Comparison of ENCODE assay signal across 1 cellular context in the genomic region with DNA sequence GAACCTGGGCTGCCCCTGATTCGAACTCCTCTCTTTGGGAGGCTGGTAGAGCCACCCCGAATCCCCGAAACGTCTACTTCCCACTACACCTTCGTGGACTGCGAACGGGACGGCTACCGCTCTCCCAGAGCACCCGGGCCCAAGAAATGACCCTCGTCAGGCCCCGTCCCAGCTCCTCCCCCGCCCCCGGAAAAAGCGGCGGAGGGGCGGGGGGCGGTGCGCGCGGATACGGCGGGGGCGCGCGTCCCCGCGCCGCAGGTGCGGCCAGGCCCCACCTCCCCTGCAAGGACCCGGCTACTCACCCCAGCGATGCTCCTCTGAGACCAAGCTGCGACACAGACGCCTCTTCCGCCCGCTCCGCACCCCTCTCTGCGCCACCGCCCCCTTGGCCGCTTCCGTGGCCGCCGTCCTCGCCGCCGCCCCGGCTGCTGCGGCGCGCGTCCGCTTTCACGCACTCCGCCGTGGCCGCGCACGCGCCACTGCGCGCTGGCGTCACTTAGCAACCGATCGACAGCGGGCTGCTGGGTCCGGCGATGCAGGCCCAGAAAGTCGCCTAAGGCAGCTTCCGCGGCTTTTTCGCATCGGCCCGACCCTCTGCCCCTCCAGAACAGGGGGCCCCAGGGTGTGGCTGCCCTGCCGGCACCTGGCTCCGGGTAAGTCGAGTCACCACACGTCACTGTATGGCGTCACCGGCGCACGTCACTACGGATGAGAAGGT.
TF ChIP-seq lines count a peak whose summit lies in the region.

A gene (minus strand): TSS at position 432 of the 718 bp plus-strand sequence.

TF ChIP-seq in HepG2, 621 proteins besides CTCF, POLR2A, EP300 and RAD21 (continued from another document and continues in another):
- TF ChIP-seq ZNF232 (CRISPR knock-in tag; IDR thresholded peaks at IDR 0.05; ENCODE audit: borderline replicate concordance) (0 out of 2 replicates have a peak, but pooled peaks have one; percentile 62), FOSL2 (CRISPR knock-in tag; IDR thresholded peaks at IDR 0.05) (no peak), KDM1A (CRISPR knock-in tag; IDR thresholded peaks at IDR 0.05) (no peak), ZNF367 (CRISPR knock-in tag; IDR thresholded peaks at IDR 0.05; ENCODE audit: borderline replicate concordance) (no peak), RBAK (CRISPR knock-in tag; IDR thresholded peaks at IDR 0.05) (no peak), EHMT2 (IDR thresholded peaks at IDR 0.05; ENCODE audit: borderline replicate concordance, low read depth, low read length) (no peak), HNRNPH1 (optimal IDR thresholded peaks at IDR 0.05; ENCODE audit: low read depth, low read length) (no peak), ZFYVE20 (CRISPR knock-in tag; IDR thresholded peaks at IDR 0.05; ENCODE audit: borderline replicate concordance, low read depth) (no peak), KLF9 (CRISPR knock-in tag; IDR thresholded peaks at IDR 0.05; ENCODE audit: low read depth) (peak; percentile 9), ZNF557 (CRISPR knock-in tag; IDR thresholded peaks at IDR 0.05) (no peak), ZNF772 (CRISPR knock-in tag; IDR thresholded peaks at IDR 0.05) (peak; percentile 73), ADNP (CRISPR knock-in tag; IDR thresholded peaks at IDR 0.05) (no peak), NBN (conservative IDR thresholded peaks at IDR 0.05) (no peak), MBNL3 (CRISPR knock-in tag; conservative IDR thresholded peaks at IDR 0.05) (no peak), POLR2AphosphoS2 (IDR thresholded peaks at IDR 0.05; ENCODE audit: low read depth, low read length) (no peak), ZNF510 (CRISPR knock-in tag; IDR thresholded peaks at IDR 0.05; ENCODE audit: low read depth) (peak; percentile 89), ZNF660 (CRISPR knock-in tag; IDR thresholded peaks at IDR 0.05; ENCODE audit: borderline replicate concordance, low read depth) (no peak), JARID2 (CRISPR knock-in tag; IDR thresholded peaks at IDR 0.05; ENCODE audit: insufficient replicate concordance) (peak; percentile 45), ZFY (CRISPR knock-in tag; IDR thresholded peaks at IDR 0.05) (peak; percentile 88), PHF5A (CRISPR knock-in tag; IDR thresholded peaks at IDR 0.05; ENCODE audit: low read depth, unreplicated experiment) (no peak), MEIS2 (CRISPR knock-in tag; IDR thresholded peaks at IDR 0.05) (peak; percentile 31; the same call in 1 of the 2 replicates), TMF1 (CRISPR knock-in tag; IDR thresholded peaks at IDR 0.05; ENCODE audit: low read depth) (0 out of 2 replicates have a peak, but pooled peaks have one; percentile 82), PCBP1 (IDR thresholded peaks at IDR 0.05; ENCODE audit: borderline replicate concordance, low read depth, low read length) (no peak), SUZ12 (IDR thresholded peaks at IDR 0.05; ENCODE audit: low read depth, low read length) (no peak), PAF1 (CRISPR knock-in tag; IDR thresholded peaks at IDR 0.05) (no peak), ZNF549 (CRISPR knock-in tag; IDR thresholded peaks at IDR 0.05) (no peak), TRIM24 (CRISPR knock-in tag; IDR thresholded peaks at IDR 0.05) (no peak), ZNF432 (CRISPR knock-in tag; IDR thresholded peaks at IDR 0.05; ENCODE audit: borderline replicate concordance) (no peak), SP140L (CRISPR knock-in tag; IDR thresholded peaks at IDR 0.05; ENCODE audit: borderline replicate concordance) (no peak), MYNN (CRISPR knock-in tag; IDR thresholded peaks at IDR 0.05; ENCODE audit: low read depth) (0 out of 2 replicates have a peak, but pooled peaks have one; percentile 71), ZIK1 (CRISPR knock-in tag; IDR thresholded peaks at IDR 0.05; ENCODE audit: borderline replicate concordance, low read depth) (peak; percentile 84; the same call in 1 of the 2 replicates), GPN1 (CRISPR knock-in tag; IDR thresholded peaks at IDR 0.05; ENCODE audit: borderline replicate concordance) (no peak), MIER3 (CRISPR knock-in tag; IDR thresholded peaks at IDR 0.05; ENCODE audit: borderline replicate concordance) (no peak), PCBP2 (optimal IDR thresholded peaks at IDR 0.05; ENCODE audit: low read depth, low read length, poor library complexity, severe bottlenecking) (no peak), ESRRA (CRISPR knock-in tag; IDR thresholded peaks at IDR 0.05; ENCODE audit: low read depth) (0 out of 2 replicates have a peak, but pooled peaks have one; percentile 60), SIN3A (IDR thresholded peaks at IDR 0.05; ENCODE audit: borderline replicate concordance, low read depth, low read length) (peak; percentile 73; the same call in 1 of the 2 replicates), ZNF33B (CRISPR knock-in tag; IDR thresholded peaks at IDR 0.05) (peak; percentile 21; the same call in 1 of the 2 replicates), RFX1 (IDR thresholded peaks at IDR 0.05) (peak; percentile 75; the same call in 1 of the 2 replicates), MZF1 (CRISPR knock-in tag; IDR thresholded peaks at IDR 0.05; ENCODE audit: borderline replicate concordance) (no peak), KAT2B (IDR thresholded peaks at IDR 0.05; ENCODE audit: borderline replicate concordance, low read depth, low read length) (no peak), ZC3H13 (CRISPR knock-in tag; IDR thresholded peaks at IDR 0.05) (no peak), NFIC (IDR thresholded peaks at IDR 0.05; ENCODE audit: low read length) (no peak), ZNF335 (CRISPR knock-in tag; IDR thresholded peaks at IDR 0.05) (no peak), SIN3B (IDR thresholded peaks at IDR 0.05; ENCODE audit: low read length) (no peak), AHR (CRISPR knock-in tag; IDR thresholded peaks at IDR 0.05) (peak; percentile 12; the same call in 1 of the 2 replicates), HMG20A (CRISPR knock-in tag; IDR thresholded peaks at IDR 0.05; ENCODE audit: borderline replicate concordance) (no peak), NR3C1 (CRISPR knock-in tag; IDR thresholded peaks at IDR 0.05) (no peak), ZNF747 (CRISPR knock-in tag; IDR thresholded peaks at IDR 0.05; ENCODE audit: borderline replicate concordance) (0 out of 2 replicates have a peak, but pooled peaks have one; percentile 57)
- TF ChIP-seq, protein P1, sequence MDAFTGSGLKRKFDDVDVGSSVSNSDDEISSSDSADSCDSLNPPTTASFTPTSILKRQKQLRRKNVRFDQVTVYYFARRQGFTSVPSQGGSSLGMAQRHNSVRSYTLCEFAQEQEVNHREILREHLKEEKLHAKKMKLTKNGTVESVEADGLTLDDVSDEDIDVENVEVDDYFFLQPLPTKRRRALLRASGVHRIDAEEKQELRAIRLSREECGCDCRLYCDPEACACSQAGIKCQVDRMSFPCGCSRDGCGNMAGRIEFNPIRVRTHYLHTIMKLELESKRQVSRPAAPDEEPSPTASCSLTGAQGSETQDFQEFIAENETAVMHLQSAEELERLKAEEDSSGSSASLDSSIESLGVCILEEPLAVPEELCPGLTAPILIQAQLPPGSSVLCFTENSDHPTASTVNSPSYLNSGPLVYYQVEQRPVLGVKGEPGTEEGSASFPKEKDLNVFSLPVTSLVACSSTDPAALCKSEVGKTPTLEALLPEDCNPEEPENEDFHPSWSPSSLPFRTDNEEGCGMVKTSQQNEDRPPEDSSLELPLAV (CRISPR knock-in tag; conservative IDR thresholded peaks at IDR 0.05; ENCODE audit: low read depth) = no peak
- TF ChIP-seq, protein P2, sequence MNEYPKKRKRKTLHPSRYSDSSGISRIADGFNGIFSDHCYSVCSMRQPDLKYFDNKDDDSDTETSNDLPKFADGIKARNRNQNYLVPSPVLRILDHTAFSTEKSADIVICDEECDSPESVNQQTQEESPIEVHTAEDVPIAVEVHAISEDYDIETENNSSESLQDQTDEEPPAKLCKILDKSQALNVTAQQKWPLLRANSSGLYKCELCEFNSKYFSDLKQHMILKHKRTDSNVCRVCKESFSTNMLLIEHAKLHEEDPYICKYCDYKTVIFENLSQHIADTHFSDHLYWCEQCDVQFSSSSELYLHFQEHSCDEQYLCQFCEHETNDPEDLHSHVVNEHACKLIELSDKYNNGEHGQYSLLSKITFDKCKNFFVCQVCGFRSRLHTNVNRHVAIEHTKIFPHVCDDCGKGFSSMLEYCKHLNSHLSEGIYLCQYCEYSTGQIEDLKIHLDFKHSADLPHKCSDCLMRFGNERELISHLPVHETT (CRISPR knock-in tag; conservative IDR thresholded peaks at IDR 0.05) = peak; percentile 25; the same call in 1 of the 2 replicates
- TF ChIP-seq, protein P3, sequence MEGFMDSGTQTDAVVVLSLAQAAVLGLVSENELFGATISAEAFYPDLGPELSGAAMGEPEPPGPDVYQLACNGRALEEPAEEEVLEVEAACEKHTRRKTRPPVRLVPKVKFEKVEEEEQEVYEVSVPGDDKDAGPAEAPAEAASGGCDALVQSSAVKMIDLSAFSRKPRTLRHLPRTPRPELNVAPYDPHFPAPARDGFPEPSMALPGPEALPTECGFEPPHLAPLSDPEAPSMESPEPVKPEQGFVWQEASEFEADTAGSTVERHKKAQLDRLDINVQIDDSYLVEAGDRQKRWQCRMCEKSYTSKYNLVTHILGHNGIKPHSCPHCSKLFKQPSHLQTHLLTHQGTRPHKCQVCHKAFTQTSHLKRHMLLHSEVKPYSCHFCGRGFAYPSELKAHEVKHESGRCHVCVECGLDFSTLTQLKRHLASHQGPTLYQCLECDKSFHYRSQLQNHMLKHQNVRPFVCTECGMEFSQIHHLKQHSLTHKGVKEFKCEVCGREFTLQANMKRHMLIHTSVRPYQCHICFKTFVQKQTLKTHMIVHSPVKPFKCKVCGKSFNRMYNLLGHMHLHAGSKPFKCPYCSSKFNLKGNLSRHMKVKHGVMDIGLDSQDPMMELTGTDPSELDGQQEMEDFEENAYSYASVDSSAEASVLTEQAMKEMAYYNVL (CRISPR knock-in tag; IDR thresholded peaks at IDR 0.05; ENCODE audit: borderline replicate concordance) = no peak
- TF ChIP-seq, protein P4, sequence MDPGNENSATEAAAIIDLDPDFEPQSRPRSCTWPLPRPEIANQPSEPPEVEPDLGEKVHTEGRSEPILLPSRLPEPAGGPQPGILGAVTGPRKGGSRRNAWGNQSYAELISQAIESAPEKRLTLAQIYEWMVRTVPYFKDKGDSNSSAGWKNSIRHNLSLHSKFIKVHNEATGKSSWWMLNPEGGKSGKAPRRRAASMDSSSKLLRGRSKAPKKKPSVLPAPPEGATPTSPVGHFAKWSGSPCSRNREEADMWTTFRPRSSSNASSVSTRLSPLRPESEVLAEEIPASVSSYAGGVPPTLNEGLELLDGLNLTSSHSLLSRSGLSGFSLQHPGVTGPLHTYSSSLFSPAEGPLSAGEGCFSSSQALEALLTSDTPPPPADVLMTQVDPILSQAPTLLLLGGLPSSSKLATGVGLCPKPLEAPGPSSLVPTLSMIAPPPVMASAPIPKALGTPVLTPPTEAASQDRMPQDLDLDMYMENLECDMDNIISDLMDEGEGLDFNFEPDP (CRISPR knock-in tag; conservative IDR thresholded peaks at IDR 0.05) = no peak
- TF ChIP-seq, protein P5, sequence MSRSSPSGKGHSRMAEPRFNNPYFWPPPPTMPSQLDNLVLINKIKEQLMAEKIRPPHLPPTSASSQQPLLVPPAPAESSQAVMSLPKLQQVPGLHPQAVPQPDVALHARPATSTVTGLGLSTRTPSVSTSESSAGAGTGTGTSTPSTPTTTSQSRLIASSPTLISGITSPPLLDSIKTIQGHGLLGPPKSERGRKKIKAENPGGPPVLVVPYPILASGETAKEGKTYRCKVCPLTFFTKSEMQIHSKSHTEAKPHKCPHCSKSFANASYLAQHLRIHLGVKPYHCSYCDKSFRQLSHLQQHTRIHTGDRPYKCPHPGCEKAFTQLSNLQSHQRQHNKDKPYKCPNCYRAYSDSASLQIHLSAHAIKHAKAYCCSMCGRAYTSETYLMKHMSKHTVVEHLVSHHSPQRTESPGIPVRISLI (CRISPR knock-in tag; IDR thresholded peaks at IDR 0.05; ENCODE audit: borderline replicate concordance) = no peak
- TF ChIP-seq, protein P6, sequence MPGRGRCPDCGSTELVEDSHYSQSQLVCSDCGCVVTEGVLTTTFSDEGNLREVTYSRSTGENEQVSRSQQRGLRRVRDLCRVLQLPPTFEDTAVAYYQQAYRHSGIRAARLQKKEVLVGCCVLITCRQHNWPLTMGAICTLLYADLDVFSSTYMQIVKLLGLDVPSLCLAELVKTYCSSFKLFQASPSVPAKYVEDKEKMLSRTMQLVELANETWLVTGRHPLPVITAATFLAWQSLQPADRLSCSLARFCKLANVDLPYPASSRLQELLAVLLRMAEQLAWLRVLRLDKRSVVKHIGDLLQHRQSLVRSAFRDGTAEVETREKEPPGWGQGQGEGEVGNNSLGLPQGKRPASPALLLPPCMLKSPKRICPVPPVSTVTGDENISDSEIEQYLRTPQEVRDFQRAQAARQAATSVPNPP (CRISPR knock-in tag; IDR thresholded peaks at IDR 0.05) = 0 out of 2 replicates have a peak, but pooled peaks have one; percentile 74
- TF ChIP-seq, protein P7, sequence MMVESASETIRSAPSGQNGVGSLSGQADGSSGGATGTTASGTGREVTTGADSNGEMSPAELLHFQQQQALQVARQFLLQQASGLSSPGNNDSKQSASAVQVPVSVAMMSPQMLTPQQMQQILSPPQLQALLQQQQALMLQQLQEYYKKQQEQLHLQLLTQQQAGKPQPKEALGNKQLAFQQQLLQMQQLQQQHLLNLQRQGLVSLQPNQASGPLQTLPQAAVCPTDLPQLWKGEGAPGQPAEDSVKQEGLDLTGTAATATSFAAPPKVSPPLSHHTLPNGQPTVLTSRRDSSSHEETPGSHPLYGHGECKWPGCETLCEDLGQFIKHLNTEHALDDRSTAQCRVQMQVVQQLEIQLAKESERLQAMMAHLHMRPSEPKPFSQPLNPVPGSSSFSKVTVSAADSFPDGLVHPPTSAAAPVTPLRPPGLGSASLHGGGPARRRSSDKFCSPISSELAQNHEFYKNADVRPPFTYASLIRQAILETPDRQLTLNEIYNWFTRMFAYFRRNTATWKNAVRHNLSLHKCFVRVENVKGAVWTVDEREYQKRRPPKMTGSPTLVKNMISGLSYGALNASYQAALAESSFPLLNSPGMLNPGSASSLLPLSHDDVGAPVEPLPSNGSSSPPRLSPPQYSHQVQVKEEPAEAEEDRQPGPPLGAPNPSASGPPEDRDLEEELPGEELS (CRISPR knock-in tag; IDR thresholded peaks at IDR 0.05) = no peak
- TF ChIP-seq, protein P8, sequence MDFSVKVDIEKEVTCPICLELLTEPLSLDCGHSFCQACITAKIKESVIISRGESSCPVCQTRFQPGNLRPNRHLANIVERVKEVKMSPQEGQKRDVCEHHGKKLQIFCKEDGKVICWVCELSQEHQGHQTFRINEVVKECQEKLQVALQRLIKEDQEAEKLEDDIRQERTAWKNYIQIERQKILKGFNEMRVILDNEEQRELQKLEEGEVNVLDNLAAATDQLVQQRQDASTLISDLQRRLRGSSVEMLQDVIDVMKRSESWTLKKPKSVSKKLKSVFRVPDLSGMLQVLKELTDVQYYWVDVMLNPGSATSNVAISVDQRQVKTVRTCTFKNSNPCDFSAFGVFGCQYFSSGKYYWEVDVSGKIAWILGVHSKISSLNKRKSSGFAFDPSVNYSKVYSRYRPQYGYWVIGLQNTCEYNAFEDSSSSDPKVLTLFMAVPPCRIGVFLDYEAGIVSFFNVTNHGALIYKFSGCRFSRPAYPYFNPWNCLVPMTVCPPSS (IDR thresholded peaks at IDR 0.05) = no peak
